In genomic region chr4:162350331-162350730, GRCh38 we compare ENCODE assay signal across 21 cellular contexts.
"Had no signal": no experiment of that assay in that cellular context is flagged by ENCODE, and none has a peak within 500 bp of the region (broad histone marks: within the 10 kb centered on the region; RNA-seq: fewer than 3 reads in every experiment).

No MANE protein-coding gene starts in this region.

- H3K4me1 ChIP-seq: lower lobe of right lung, prostate gland, thyroid gland had no signal

- H3K9me3 ChIP-seq: lower lobe of right lung, prostate gland, right atrium auricular region, thyroid gland had no signal

- H3K4me3 ChIP-seq: coronary artery, lower lobe of right lung, prostate gland, right atrium auricular region, smooth muscle cell, thyroid gland had no signal

- H3K27me3 ChIP-seq: right atrium auricular region, thyroid gland had no signal

- H3K27ac ChIP-seq: coronary artery, lower lobe of right lung, prostate gland, right atrium auricular region, thyroid gland had no signal

- H3K36me3 ChIP-seq: lower lobe of right lung, prostate gland, right atrium auricular region, thyroid gland had no signal

- DNase-seq: dermis blood vessel endothelial cell; effector memory CD4-positive, alpha-beta T cell; hypothalamus; left ventricle myocardium superior; lower lobe of right lung; naive thymus-derived CD8-positive, alpha-beta T cell; nephron progenitor cell; nucleus accumbens; stimulated activated CD4-positive, alpha-beta T cell treated with anti-CD3 and anti-CD28 coated beads, Interleukin-12 subunit alpha, Interleukin-12 subunit beta, amount 100 ng/mL, for 4 hours; stimulated activated CD4-positive, alpha-beta T cell treated with anti-CD3 and anti-CD28 coated beads, Interleukin-1b, Interleukin-23, amount 100 ng/mL, for 48 hours; stimulated activated CD4-positive, alpha-beta T cell treated with anti-CD3 and anti-CD28 coated beads, Interleukin-4, amount 100 ng/mL, for 1 hour; stimulated activated CD8-positive, alpha-beta memory T cell treated with anti-CD3 and anti-CD28 coated beads, Interleukin-4, amount 100 ng/mL, for 48 hours; stimulated activated naive CD4-positive, alpha-beta T cell; stimulated activated naive CD8-positive, alpha-beta T cell treated with anti-CD3 and anti-CD28 coated beads, Interleukin-15, amount 100 ng/mL, for 72 hours; thyroid gland had no signal

- FAIRE-seq: endothelial cell of umbilical vein, keratinocyte had no signal
